ENCODE assay signal across 28 cellular contexts in the genomic region with DNA sequence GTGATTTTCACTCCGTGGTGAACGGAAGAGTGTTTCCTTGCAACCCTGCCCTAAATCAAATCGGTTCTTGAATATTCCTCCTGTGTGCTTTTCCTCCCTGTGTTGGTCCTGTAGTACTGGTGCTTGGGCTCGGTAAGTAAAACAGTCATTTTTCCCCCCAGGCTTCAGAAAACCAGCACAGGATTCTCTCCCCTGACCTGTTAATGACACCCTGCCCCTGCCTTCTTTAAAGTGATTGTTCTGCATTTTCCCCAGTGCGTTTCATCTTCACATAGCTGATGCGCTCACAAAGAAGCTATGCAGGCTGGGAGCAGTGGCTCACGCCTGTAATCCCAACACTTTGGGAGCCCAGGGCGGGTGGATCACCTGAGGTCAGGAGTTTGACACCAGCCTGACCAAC.
"Had no signal": no experiment of that assay in that cellular context is flagged by ENCODE, and none has a peak within 500 bp of the region (broad histone marks: within the 10 kb centered on the region; RNA-seq: fewer than 3 reads in every experiment).

No MANE protein-coding gene starts in this region.

- H3K27ac Mint-ChIP-seq: nephron progenitor cell; progenitor cell of endocrine pancreas; stimulated activated effector memory CD8-positive, alpha-beta T cell treated with anti-CD3 and anti-CD28 coated beads, Interleukin-12 subunit alpha, Interleukin-12 subunit beta, amount 100 ng/mL, for 72 hours had no signal

- H3K9ac ChIP-seq: parathyroid adenoma had no signal

- H3K9me3 ChIP-seq: gastrocnemius medialis, heart left ventricle, left lung, neutrophil, right lobe of liver, testis, tibial artery, upper lobe of right lung, uterus had no signal

- H3K79me2 ChIP-seq: hepatocyte, parathyroid adenoma had no signal

- H3K27ac ChIP-seq: epithelial cell of prostate, gastrocnemius medialis, heart left ventricle, hepatocyte, left lung, neutrophil, parathyroid adenoma, right lobe of liver, testis, tibial artery, upper lobe of right lung, uterus had no signal

- H3K4me3 Mint-ChIP-seq: naive thymus-derived CD8-positive, alpha-beta T cell; nephron progenitor cell; stimulated activated effector memory CD8-positive, alpha-beta T cell treated with anti-CD3 and anti-CD28 coated beads, Interleukin-12 subunit alpha, Interleukin-12 subunit beta, amount 100 ng/mL, for 72 hours had no signal

- H3K36me3 Mint-ChIP-seq: stimulated activated effector memory CD8-positive, alpha-beta T cell treated with anti-CD3 and anti-CD28 coated beads, Interleukin-12 subunit alpha, Interleukin-12 subunit beta, amount 100 ng/mL, for 72 hours had no signal

- H3K9me3 Mint-ChIP-seq: stimulated activated effector memory CD8-positive, alpha-beta T cell treated with anti-CD3 and anti-CD28 coated beads, Interleukin-12 subunit alpha, Interleukin-12 subunit beta, amount 100 ng/mL, for 72 hours had no signal

- H2AFZ ChIP-seq: hepatocyte, parathyroid adenoma had no signal

- H3K36me3 ChIP-seq: gastrocnemius medialis, heart left ventricle, left lung, neutrophil, right lobe of liver, tibial artery, upper lobe of right lung, uterus had no signal

- H3K4me1 ChIP-seq: gastrocnemius medialis, left lung, parathyroid adenoma, right lobe of liver, tibial artery, upper lobe of right lung, uterus had no signal

- H3K4me3 ChIP-seq: gastrocnemius medialis, heart left ventricle, hepatocyte, left lung, right lobe of liver, smooth muscle cell, testis, tibial artery, upper lobe of right lung, uterus had no signal

- H3K4me2 ChIP-seq: hepatocyte, smooth muscle cell had no signal

- ATAC-seq: esophagus mucosa; gastrocnemius medialis; heart left ventricle; left cardiac atrium; left lung; naive thymus-derived CD8-positive, alpha-beta T cell; right lobe of liver; stimulated activated effector memory CD8-positive, alpha-beta T cell treated with anti-CD3 and anti-CD28 coated beads, Interleukin-12 subunit alpha, Interleukin-12 subunit beta, amount 100 ng/mL, for 72 hours; stimulated activated naive CD8-positive, alpha-beta T cell treated with anti-CD3 and anti-CD28 coated beads, Interleukin-15, Interleukin-2, amounts not matched to agents 100 U/mL and 50 U/mL, for 24 hours; upper lobe of right lung had no signal

- H3K27me3 ChIP-seq: hepatocyte, right lobe of liver, testis, uterus had no signal

- DNase-seq: cortex of kidney; effector CD4-positive, alpha-beta T cell; foreskin fibroblast; gastrocnemius medialis; heart left ventricle; left cardiac atrium; left lung; mesenchymal stem cell; naive thymus-derived CD8-positive, alpha-beta T cell; nephron progenitor cell; right lobe of liver; stimulated activated CD4-positive, alpha-beta T cell treated with anti-CD3 and anti-CD28 coated beads, Interleukin-12 subunit alpha, Interleukin-12 subunit beta, amount 100 ng/mL, for 4 hours; stimulated activated CD4-positive, alpha-beta T cell treated with anti-CD3 and anti-CD28 coated beads, Interleukin-2, amount 100 ng/mL, for 24 hours; stimulated activated CD4-positive, alpha-beta T cell treated with anti-CD3 and anti-CD28 coated beads, Interleukin-4, amount 100 ng/mL, for 24 hours; stimulated activated naive CD8-positive, alpha-beta T cell treated with anti-CD3 and anti-CD28 coated beads, Interleukin-15, Interleukin-2, amounts not matched to agents 100 U/mL and 50 U/mL, for 24 hours; substantia nigra; testis; tibial artery; upper lobe of right lung; uterus had no signal
